Comparison of ENCODE assay signal across 13 cellular contexts in the genomic region with DNA sequence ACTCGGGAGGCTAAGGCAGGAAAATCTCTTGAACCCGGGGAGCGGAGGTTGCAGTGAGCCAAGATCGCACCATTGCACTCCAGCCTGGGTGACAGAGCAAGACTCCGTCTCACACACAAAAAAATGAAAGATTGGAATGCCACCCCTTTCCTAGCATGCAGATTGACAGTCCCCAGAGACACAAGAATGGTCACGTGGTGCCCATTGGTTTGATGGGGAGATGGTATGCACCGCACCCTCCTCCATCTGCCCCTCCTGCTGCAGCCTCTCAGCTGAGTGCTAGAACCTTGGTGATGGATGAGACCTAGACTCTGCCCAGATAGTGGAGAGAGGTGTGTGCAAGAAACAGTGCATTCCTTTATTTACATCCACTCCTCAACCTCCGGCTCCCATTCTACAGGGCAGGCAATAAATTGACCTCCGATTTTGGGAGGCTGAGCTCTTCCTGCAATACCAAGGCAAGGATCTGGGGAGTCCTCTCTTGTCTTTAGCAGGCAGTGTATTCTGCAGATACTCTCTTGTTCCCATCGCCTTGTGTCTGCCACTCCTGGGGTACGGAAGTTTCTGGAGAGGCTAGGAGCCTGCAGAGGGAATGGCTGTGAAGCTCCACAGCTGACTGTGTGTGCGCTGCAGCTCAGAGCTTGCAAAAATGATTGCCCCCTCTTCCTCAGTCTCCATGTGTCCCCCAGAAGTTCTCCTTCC. TPM values are rescaled to one million over a fixed set of nuclear protein-coding genes. Genes with fewer than 3 reads are reported as not detected.
DNase-seq lines count a peak whose midpoint lies in the region; ATAC-seq and TF ChIP-seq lines count a peak whose summit lies in the region.
"Had no signal": no experiment of that assay in that cellular context is flagged by ENCODE, and none has a peak within 500 bp of the region (broad histone marks: within the 10 kb centered on the region; RNA-seq: fewer than 3 reads in every experiment).

No MANE protein-coding gene starts in this region.

- H3K4me3 Mint-ChIP-seq in MCF 10A (ENCODE audit: unreplicated experiment) (peak overlapping the region; percentile 74), T-helper 17 cell (peak overlapping the region; percentile 85)

- TF ChIP-seq CTCF in MCF 10A (IDR thresholded peaks at IDR 0.05; ENCODE audit: unreplicated experiment), result no peak
- no peak for TF ChIP-seq CTCF in mammary epithelial cell (conservative IDR thresholded peaks at IDR 0.05 in 1 of 2, IDR thresholded peaks at IDR 0.05 in 1 of 2; ENCODE audit: extremely low read depth in 1 of 2, insufficient read depth in 1 of 2, low read depth in 1 of 2, low read length in 2 of 2)

- no peak overlapping the region for H3K9ac ChIP-seq in mammary epithelial cell (ENCODE audit: insufficient read depth, low read length)
- H3K9ac ChIP-seq in iPS-20b (ENCODE audit: low read depth, low read length), result peak overlapping the region; percentile 39; the same call in 1 of the 2 replicates

- in situ Hi-C loops in mammary epithelial cell (cut with MboI; ENCODE audit: low sequenced_read_pairs in 2 of 2), result loop anchor here (5.0 to 10.0 kb wide), 2 partner anchors 56 to 58 kb away; no protein-coding TSS in a partner anchor

- H3K4me1 ChIP-seq in mammary epithelial cell (ENCODE audit: insufficient read depth, low read length) (peaks cover 24% of the 10 kb centered on the region), iPS-20b (ENCODE audit: insufficient read depth, low read length) (peaks cover 29% of the 10 kb centered on the region; the same call in 1 of the 2 replicates)
- H3K4me1 ChIP-seq: BE2C had no signal

- H3K27me3 Mint-ChIP-seq in MCF 10A (ENCODE audit: insufficient read depth, unreplicated experiment), result no peaks in the 10 kb centered on the region
- peaks cover 6% of the 10 kb centered on the region for H3K27me3 Mint-ChIP-seq in T-helper 17 cell

- dilution Hi-C loops in mammary epithelial cell (cut with HindIII; ENCODE audit: low sequenced_read_pairs), result loop anchor here (5.0 kb wide), 3 partner anchors 66 to 566 kb away; no protein-coding TSS in a partner anchor

- DNase-seq in MCF 10A (ENCODE audit: unreplicated experiment), result no peak
- DNase-seq in mammary epithelial cell, result no peak
- DNase-seq in T-helper 17 cell, result no peak
- no peak for DNase-seq in AG08396 (ENCODE audit: low spot score)
- DNase-seq in NCI-H187 (lab: John Stamatoyannopoulos, UW), result no peak
- no peak for DNase-seq in stimulated activated CD4-positive, alpha-beta T cell treated with anti-CD3 and anti-CD28 coated beads, Interleukin-12 subunit alpha, Interleukin-12 subunit beta, amount 100 ng/mL, for 4 hours
- DNase-seq: activated CD8-positive, alpha-beta memory T cell treated with anti-CD3 and anti-CD28 coated beads for 24 hours; BE2C; NCI-H1930; pancreas; SW 1271 had no signal

- H3K27ac ChIP-seq in mammary epithelial cell (ENCODE audit: insufficient read depth, low read depth, low read length), result no peak overlapping the region
- H3K27ac ChIP-seq in iPS-20b (ENCODE audit: low read length), result no peak overlapping the region

- no peaks in the 10 kb centered on the region for H3K36me3 ChIP-seq in mammary epithelial cell (ENCODE audit: insufficient read depth, low read length)
- H3K36me3 ChIP-seq in iPS-20b (ENCODE audit: insufficient read depth, low read depth, low read length), result no peaks in the 10 kb centered on the region
- H3K36me3 ChIP-seq: BE2C, pancreas had no signal

- WGBS in mammary epithelial cell (ENCODE audit: low coverage, missing lambda C conversion rate), result 98% methylated on average over 9 of the region's 12 CpGs

- CTCF ChIA-PET in MCF 10A (lab: Yijun Ruan, JAX), result interaction anchor here (0.6 to 1.7 kb wide), 9 partner anchors 10 to 463 kb away, joined by 3 to 14 read pairs (median 4); no protein-coding TSS in a partner anchor
- CTCF ChIA-PET in mammary epithelial cell (lab: Charles Lee; ENCODE audit: low non-redundant PET), result no interaction called here

- ATAC-seq in T-helper 17 cell (no peak), GM19023 (IDR thresholded peaks at IDR 0.05; ENCODE audit: unreplicated experiment) (no peak)

- H2AFZ ChIP-seq in mammary epithelial cell (ENCODE audit: low read depth, low read length), result no peak overlapping the region

- POLR2A ChIA-PET in MCF 10A (lab: Yijun Ruan, JAX), result interaction anchor here (0.6 to 1.8 kb wide), 9 partner anchors 10 to 534 kb away, joined by 3 to 6 read pairs (median 3); no protein-coding TSS in a partner anchor

- no peak overlapping the region for H3K4me2 ChIP-seq in mammary epithelial cell (ENCODE audit: insufficient read depth, low read depth, low read length)

- intact Hi-C loops in MCF 10A (cut with micrococcal nuclease), result no loop called here
- intact Hi-C loops in mammary epithelial cell (cut with micrococcal nuclease), result no loop called here

- H3K4me3 ChIP-seq in mammary epithelial cell (replicated peaks in 1 of 3; ENCODE audit: insufficient read depth in 1 of 3, low read depth in 2 of 3, low read length in 3 of 3) (no peak overlapping the region), iPS-20b (ENCODE audit: low read length) (no peak overlapping the region)

- no peaks in the 10 kb centered on the region for H4K20me1 ChIP-seq in mammary epithelial cell (ENCODE audit: insufficient read depth, low read length)

- BruUV-seq in MCF 10A (replicated peaks; lab: Mats Ljungman, UMichigan), result no TSS peak
- no TSS peak for BruUV-seq in mammary epithelial cell (replicated peaks; lab: Mats Ljungman, UMichigan)

- H3K9me3 ChIP-seq in mammary epithelial cell (replicated peaks; ENCODE audit: insufficient read depth, low read length) (no peaks in the 10 kb centered on the region), T-helper 17 cell (ENCODE audit: control insufficient read depth, low read length, poor library complexity, severe bottlenecking) (no peaks in the 10 kb centered on the region), iPS-20b (ENCODE audit: insufficient read depth, low read depth, low read length) (no peaks in the 10 kb centered on the region)
- H3K9me3 ChIP-seq: BE2C, pancreas had no signal

- H3K9me3 Mint-ChIP-seq in MCF 10A (ENCODE audit: unreplicated experiment), result no peaks in the 10 kb centered on the region

- no peaks in the 10 kb centered on the region for H3K36me3 Mint-ChIP-seq in MCF 10A (ENCODE audit: insufficient read depth, unreplicated experiment)
- no peaks in the 10 kb centered on the region for H3K36me3 Mint-ChIP-seq in T-helper 17 cell (ENCODE audit: low read depth)

- no peak overlapping the region for H3K27ac Mint-ChIP-seq in MCF 10A (ENCODE audit: low read depth, unreplicated experiment)
- H3K27ac Mint-ChIP-seq in T-helper 17 cell, result peak overlapping the region; percentile 79

- H3K4me1 Mint-ChIP-seq in MCF 10A (ENCODE audit: insufficient read depth, unreplicated experiment), result peaks cover 21% of the 10 kb centered on the region
- peaks cover 18% of the 10 kb centered on the region for H3K4me1 Mint-ChIP-seq in T-helper 17 cell

- no peaks in the 10 kb centered on the region for H3K27me3 ChIP-seq in mammary epithelial cell (ENCODE audit: insufficient read depth, low read length)
- H3K27me3 ChIP-seq in iPS-20b (ENCODE audit: insufficient read depth, low read length), result peaks cover 11% of the 10 kb centered on the region; the same call in 1 of the 2 replicates
- H3K27me3 ChIP-seq: BE2C, pancreas had no signal

- H3K79me2 ChIP-seq in mammary epithelial cell (ENCODE audit: insufficient read depth, low read length), result peaks cover 17% of the 10 kb centered on the region

RNA-seq across cellular contexts. Expression of gene RNF24, which starts 1.1 kb away (rescaled TPM):
- total RNA-seq in MCF 10A (2022) (23.2 and 28.8 TPM in 2 replicates), mammary epithelial cell (10 to 100 TPM in 1 of 2 donors, 1 to 10 TPM in 1; 8.8 to 13.5 TPM), T-helper 17 cell (10 to 100 TPM; 10.0 to 15.9 TPM)
- polyA plus RNA-seq in mammary epithelial cell, result 5.9 TPM
- 15.0 TPM for polyA minus RNA-seq in mammary epithelial cell
